Comparison of ENCODE assay signal across 19 cellular contexts in genomic region chr14:28773176-28773575, GRCh38. TPM values are rescaled to one million over a fixed set of nuclear protein-coding genes. Genes with fewer than 3 reads are reported as not detected.
DNase-seq lines count a peak whose midpoint lies in the region; ATAC-seq and TF ChIP-seq lines count a peak whose summit lies in the region.
"Had no signal": no experiment of that assay in that cellular context is flagged by ENCODE, and none has a peak within 500 bp of the region (broad histone marks: within the 10 kb centered on the region; RNA-seq: fewer than 3 reads in every experiment).

No MANE protein-coding gene starts in this region.

- H3K56ac ChIP-seq in mesendoderm (ENCODE audit: low read length): no peak overlapping the region

- DNase-seq in ACHN (peak; percentile 5), H4 (ENCODE audit: low spot score) (peak; percentile 25), mesendoderm (peak; percentile 18), testis (no peak)
- DNase-seq: activated CD4-positive, alpha-beta memory T cell treated with anti-CD3 and anti-CD28 coated beads, Interleukin-2, amount 10 ng/mL, durations not matched to agents 7 days and 5 days; activated T-cell treated with anti-CD3 and anti-CD28 coated beads, Interleukin-2, amount 50 U/mL, for 4 hours; NCI-H146; stimulated activated CD4-positive, alpha-beta T cell treated with anti-CD3 and anti-CD28 coated beads, Interleukin-1b, Interleukin-23, amount 100 ng/mL, for 48 hours; WERI-Rb-1 had no signal

- H3K36me3 ChIP-seq in mesendoderm (ENCODE audit: control insufficient read depth, insufficient read depth, low read length) (no peaks in the 10 kb centered on the region), testis (ENCODE audit: low read depth, missing control alignments) (no peaks in the 10 kb centered on the region)
- H3K36me3 ChIP-seq: left lung, neutrophil, WERI-Rb-1 had no signal

- WGBS in mesendoderm (ENCODE audit: extremely low coverage, insufficient coverage, low lambda C conversion rate): no CpG with 5 or more reads among the region's 7 CpGs
- 5 to 7% methylated on average over 7 of the region's 7 CpGs for WGBS in testis, 2 donors

- no peak overlapping the region for H2BK15ac ChIP-seq in mesendoderm (replicated peaks; ENCODE audit: low read depth)

- H3K4me3 ChIP-seq in mesendoderm (ENCODE audit: low read length) (no peak overlapping the region), testis (no peak overlapping the region)
- H3K4me3 ChIP-seq: left lung had no signal

- H3K18ac ChIP-seq in mesendoderm (ENCODE audit: low read length): no peak overlapping the region

- intact Hi-C loops in testis (cut with DNase I; ENCODE audit: low total_unique reads): no loop called here

- H3K4me1 ChIP-seq in mesendoderm (ENCODE audit: control insufficient read depth, low read depth, low read length) (no peaks in the 10 kb centered on the region), testis (no peaks in the 10 kb centered on the region)
- H3K4me1 ChIP-seq: left lung had no signal

- no peak overlapping the region for H3K4ac ChIP-seq in mesendoderm (ENCODE audit: low read depth, low read length)

- no peak overlapping the region for H4K5ac ChIP-seq in mesendoderm (ENCODE audit: low read length)

- H3K4me2 ChIP-seq in mesendoderm (ENCODE audit: low read length): no peak overlapping the region

- H2BK5ac ChIP-seq in mesendoderm (ENCODE audit: low read length): no peak overlapping the region

- H3K9me3 ChIP-seq in testis: no peaks in the 10 kb centered on the region
- H3K9me3 ChIP-seq: left lung had no signal

- H4K8ac ChIP-seq in mesendoderm (ENCODE audit: low read depth, low read length): no peak overlapping the region

- H3K27me3 ChIP-seq in mesendoderm (ENCODE audit: insufficient read depth, low read length, poor library complexity) (peaks cover 51% of the 10 kb centered on the region), testis (no peaks in the 10 kb centered on the region)

- no peak overlapping the region for H2BK120ac ChIP-seq in mesendoderm (ENCODE audit: low read depth, low read length)

- TF ChIP-seq CTCF in testis (IDR thresholded peaks at IDR 0.05): no peak

- no peak for TF ChIP-seq POLR2A in GM18505 (IDR thresholded peaks at IDR 0.05; ENCODE audit: borderline replicate concordance, extremely low read depth, insufficient read depth, insufficient read length)
- no peak for TF ChIP-seq POLR2A in testis (IDR thresholded peaks at IDR 0.05)

- no peak overlapping the region for H2AK5ac ChIP-seq in mesendoderm (ENCODE audit: low read length)

- H3K23ac ChIP-seq in mesendoderm (ENCODE audit: low read length): no peak overlapping the region

- no peak overlapping the region for H3K9ac ChIP-seq in mesendoderm (ENCODE audit: low read length)

- peak overlapping the region; percentile 96 for H3K27ac ChIP-seq in angular gyrus (ENCODE audit: low read depth, low read length)
- no peak overlapping the region for H3K27ac ChIP-seq in mesendoderm (ENCODE audit: low read depth, low read length)
- H3K27ac ChIP-seq in testis: no peak overlapping the region
- H3K27ac ChIP-seq: left lung, neutrophil, WERI-Rb-1 had no signal

- in situ Hi-C loops in ACHN (cut with HindIII; ENCODE audit: low pct_ligation_motif_present, low pct_unique_long_range_greater_than_20kb, low sequenced_read_pairs): no loop called here

- ATAC-seq in GM18505 (IDR thresholded peaks at IDR 0.05; ENCODE audit: unreplicated experiment): no peak
- no peak for ATAC-seq in HG03196 (IDR thresholded peaks at IDR 0.05; ENCODE audit: unreplicated experiment)
- ATAC-seq: activated T-cell treated with anti-CD3 and anti-CD28 coated beads, Interleukin-2, amount 50 U/mL, for 4 hours; esophagus mucosa; sciatic nerve had no signal

- no peaks in the 10 kb centered on the region for H3K79me1 ChIP-seq in mesendoderm (ENCODE audit: low read length)

- H3K79me2 ChIP-seq in mesendoderm (ENCODE audit: control insufficient read depth, insufficient read depth, low read length): no peaks in the 10 kb centered on the region

RNA-seq across cellular contexts. Expression of gene FOXG1, which starts 6.6 kb away (rescaled TPM):
- 4.8 and 8.2 TPM in 2 replicates for total RNA-seq in H4 (2014; rRNA removed; shearing (Covaris generic))
- polyA plus RNA-seq in mesendoderm (2013, experiment 1 of 2): 0.10 TPM
- 0.10 TPM for polyA plus RNA-seq in mesendoderm (2013, experiment 2 of 2)
- 1 to 10 TPM; 4.5 to 5.5 TPM for total RNA-seq in testis
- polyA plus RNA-seq in testis (ENCODE audit: insufficient read depth, low read depth, low replicate concordance): 9.0 TPM
- total RNA-seq: activated CD4-positive, alpha-beta memory T cell treated with anti-CD3 and anti-CD28 coated beads, Interleukin-2, amount 10 ng/mL, durations not matched to agents 7 days and 5 days; activated T-cell treated with anti-CD3 and anti-CD28 coated beads, Interleukin-2, amount 50 U/mL, for 4 hours; esophagus mucosa; glomerular endothelial cell; left lung; mononuclear cell; ureter had no signal
